1 cellular context compared by ENCODE assay signal in the genomic region with DNA sequence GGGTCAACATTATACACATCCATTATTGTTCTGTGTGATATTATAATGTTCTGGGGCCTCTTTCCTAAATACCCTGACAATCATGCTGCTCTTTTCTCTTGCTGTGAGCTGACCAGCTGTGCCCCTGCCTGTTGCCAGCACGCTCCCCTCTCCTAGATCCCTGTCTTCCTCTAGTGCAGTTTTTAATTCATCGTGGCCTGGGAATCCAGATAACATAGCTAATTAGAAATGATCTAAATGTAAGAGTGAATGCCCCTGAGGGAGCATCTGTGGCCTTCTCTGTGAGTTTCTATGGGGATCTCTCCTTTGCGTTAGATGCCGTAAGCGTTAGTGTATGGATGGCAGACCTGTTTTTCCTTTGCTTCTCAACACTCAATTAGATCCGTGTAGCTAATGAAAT.
TF ChIP-seq lines count a peak whose summit lies in the region.

No MANE protein-coding gene starts in this region.

TF ChIP-seq in H1, 55 proteins besides CTCF, POLR2A, EP300 and RAD21 (continued from another document):
- TF ChIP-seq RNF2 (IDR thresholded peaks at IDR 0.05; ENCODE audit: borderline replicate concordance, low read depth, low read length, missing control alignments, poor library complexity, severe bottlenecking) (no peak), JUN (IDR thresholded peaks at IDR 0.05; ENCODE audit: low read depth, low read length) (no peak), ZNF274 (IDR thresholded peaks at IDR 0.05; ENCODE audit: borderline replicate concordance, extremely low read depth, low read length) (no peak), POU5F1 (IDR thresholded peaks at IDR 0.05; ENCODE audit: low read depth, low read length) (no peak), RXRA (IDR thresholded peaks at IDR 0.05; ENCODE audit: insufficient read depth, low read depth, low read length) (no peak)
- TF ChIP-seq, protein P1, sequence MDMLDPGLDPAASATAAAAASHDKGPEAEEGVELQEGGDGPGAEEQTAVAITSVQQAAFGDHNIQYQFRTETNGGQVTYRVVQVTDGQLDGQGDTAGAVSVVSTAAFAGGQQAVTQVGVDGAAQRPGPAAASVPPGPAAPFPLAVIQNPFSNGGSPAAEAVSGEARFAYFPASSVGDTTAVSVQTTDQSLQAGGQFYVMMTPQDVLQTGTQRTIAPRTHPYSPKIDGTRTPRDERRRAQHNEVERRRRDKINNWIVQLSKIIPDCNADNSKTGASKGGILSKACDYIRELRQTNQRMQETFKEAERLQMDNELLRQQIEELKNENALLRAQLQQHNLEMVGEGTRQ (IDR thresholded peaks at IDR 0.05; ENCODE audit: low read length): no peak
TF ChIP-seq in H1: peak in this region for 0.
